Comparison of ENCODE assay signal across 37 cellular contexts in genomic region chr6:79518850-79519249, GRCh38. TPM values are rescaled to one million over a fixed set of nuclear protein-coding genes. Genes with fewer than 3 reads are reported as not detected.
"Had no signal": no experiment of that assay in that cellular context is flagged by ENCODE, and none has a peak within 500 bp of the region (broad histone marks: within the 10 kb centered on the region; RNA-seq: fewer than 3 reads in every experiment).

No MANE protein-coding gene starts in this region.

- H3K4me3 Mint-ChIP-seq: activated B cell treated with CpG ODN at 0.5 μM for 24 hours; activated CD4-positive, alpha-beta memory T cell treated with anti-CD3 and anti-CD28 coated beads for 36 hours; activated CD8-positive, alpha-beta memory T cell treated with anti-CD3 and anti-CD28 coated beads, Interleukin-2, amount 10 ng/mL, durations not matched to agents 7 days and 5 days; activated CD8-positive, alpha-beta T cell treated with anti-CD3 and anti-CD28 coated beads, Interleukin-2, amount 10 ng/mL, durations not matched to agents 7 days and 5 days; activated naive CD4-positive, alpha-beta T cell treated with anti-CD3 and anti-CD28 coated beads for 36 hours; activated naive CD4-positive, alpha-beta T cell treated with anti-CD3 and anti-CD28 coated beads, Interleukin-2, amount 50 U/mL, for 24 hours; activated naive CD8-positive, alpha-beta T cell treated with anti-CD3 and anti-CD28 coated beads for 36 hours; activated naive CD8-positive, alpha-beta T cell treated with anti-CD3 and anti-CD28 coated beads, Interleukin-2, amount 50 U/mL, for 24 hours; activated T-helper 1 cell treated with anti-CD3 and anti-CD28 coated beads, Interleukin-12 subunit alpha, Interleukin-12 subunit beta, Interleukin-2, Interleukin-4 antibody, amounts not matched to agents 30 ng/mL and 10 ng/mL and 1 ng/mL, durations not matched to agents 14 hours and 24 hours and 36 hours; brain; dendritic cell treated with granulocyte-macrophage colony-stimulating factor and Interleukin-4, amounts not matched to agents 40 ng/mL and 50 ng/mL, for 4 days; endodermal cell; T-helper 17 cell; T-helper 2 cell treated with Interferon-gamma antibody and Interleukin-4, amounts not matched to agents 5 μg/mL and 100 μg/mL, for 36 hours had no signal

- DNase-seq: activated B cell treated with CpG ODN at 0.5 μM for 24 hours; activated CD4-positive, alpha-beta memory T cell treated with anti-CD3 and anti-CD28 coated beads for 36 hours; activated CD4-positive, alpha-beta T cell treated with anti-CD3 and anti-CD28 coated beads for 48 hours; activated CD8-positive, alpha-beta memory T cell treated with anti-CD3 and anti-CD28 coated beads, Interleukin-2, amount 10 ng/mL, durations not matched to agents 7 days and 5 days; activated CD8-positive, alpha-beta memory T cell treated with anti-CD3 and anti-CD28 coated beads, Interleukin-2, amount 50 U/mL, for 4 hours; activated CD8-positive, alpha-beta T cell treated with anti-CD3 and anti-CD28 coated beads, Interleukin-2, amount 10 ng/mL, durations not matched to agents 7 days and 5 days; activated effector memory CD4-positive, alpha-beta T cell treated with anti-CD3 and anti-CD28 coated beads, Interleukin-2, amount 50 U/mL, for 16 hours; activated naive CD4-positive, alpha-beta T cell treated with anti-CD3 and anti-CD28 coated beads for 36 hours; activated naive CD8-positive, alpha-beta T cell treated with anti-CD3 and anti-CD28 coated beads for 36 hours; activated naive CD8-positive, alpha-beta T cell treated with anti-CD3 and anti-CD28 coated beads, Interleukin-2, amount 50 U/mL, for 24 hours; activated T-cell treated with anti-CD3 and anti-CD28 coated beads, Interleukin-2, amount 50 U/mL, for 1 hour; activated T-cell treated with anti-CD3 and anti-CD28 coated beads, Interleukin-2, amount 50 U/mL, for 48 hours; adrenal gland; central memory CD4-positive, alpha-beta T cell; cerebellar nuclear complex; colonic mucosa; dorsolateral prefrontal cortex; effector memory CD4-positive, alpha-beta T cell; endodermal cell; esophagus squamous epithelium; foreskin melanocyte; head of caudate nucleus; T-helper 1 cell; T-helper 17 cell; T1000; WERI-Rb-1 had no signal

- H3K4me1 Mint-ChIP-seq: activated B cell treated with CpG ODN at 0.5 μM for 24 hours; activated CD8-positive, alpha-beta memory T cell treated with anti-CD3 and anti-CD28 coated beads, Interleukin-2, amount 10 ng/mL, durations not matched to agents 7 days and 5 days; activated naive CD4-positive, alpha-beta T cell treated with anti-CD3 and anti-CD28 coated beads, Interleukin-2, amount 50 U/mL, for 24 hours; activated naive CD8-positive, alpha-beta T cell treated with anti-CD3 and anti-CD28 coated beads for 36 hours; activated naive CD8-positive, alpha-beta T cell treated with anti-CD3 and anti-CD28 coated beads, Interleukin-2, amount 50 U/mL, for 24 hours; T-helper 17 cell had no signal

- H3K36me3 Mint-ChIP-seq: activated CD4-positive, alpha-beta memory T cell treated with anti-CD3 and anti-CD28 coated beads for 36 hours; activated CD8-positive, alpha-beta memory T cell treated with anti-CD3 and anti-CD28 coated beads, Interleukin-2, amount 10 ng/mL, durations not matched to agents 7 days and 5 days; activated naive CD4-positive, alpha-beta T cell treated with anti-CD3 and anti-CD28 coated beads, Interleukin-2, amount 50 U/mL, for 24 hours; activated naive CD8-positive, alpha-beta T cell treated with anti-CD3 and anti-CD28 coated beads for 36 hours had no signal

- H3K9me3 Mint-ChIP-seq: activated B cell treated with CpG ODN at 0.5 μM for 24 hours; activated CD4-positive, alpha-beta memory T cell treated with anti-CD3 and anti-CD28 coated beads for 36 hours; activated naive CD4-positive, alpha-beta T cell treated with anti-CD3 and anti-CD28 coated beads for 36 hours; activated naive CD4-positive, alpha-beta T cell treated with anti-CD3 and anti-CD28 coated beads, Interleukin-2, amount 50 U/mL, for 24 hours; activated naive CD8-positive, alpha-beta T cell treated with anti-CD3 and anti-CD28 coated beads for 36 hours; activated naive CD8-positive, alpha-beta T cell treated with anti-CD3 and anti-CD28 coated beads, Interleukin-2, amount 50 U/mL, for 24 hours; activated T-helper 1 cell treated with anti-CD3 and anti-CD28 coated beads, Interleukin-12 subunit alpha, Interleukin-12 subunit beta, Interleukin-2, Interleukin-4 antibody, amounts not matched to agents 30 ng/mL and 10 ng/mL and 1 ng/mL, durations not matched to agents 14 hours and 24 hours and 36 hours; activated T-helper 2 cell treated with anti-CD3 and anti-CD28 coated beads, Interferon-gamma antibody, Interleukin-2, Interleukin-4, amounts not matched to agents 10 μg/mL and 5 μg/mL and 100 μg/mL, durations not matched to agents 14 hours and 24 hours and 36 hours; dendritic cell treated with granulocyte-macrophage colony-stimulating factor and Interleukin-4, amounts not matched to agents 40 ng/mL and 50 ng/mL, for 4 days; endodermal cell; T-helper 2 cell treated with Interferon-gamma antibody and Interleukin-4, amounts not matched to agents 5 μg/mL and 100 μg/mL, for 36 hours had no signal

- ATAC-seq: activated CD4-positive, CD25-positive, alpha-beta regulatory T cell treated with anti-CD3 and anti-CD28 coated beads, Interleukin-2, amount 50 U/mL, for 24 hours; activated CD8-positive, alpha-beta memory T cell treated with anti-CD3 and anti-CD28 coated beads, Interleukin-2, amount 10 ng/mL, durations not matched to agents 7 days and 5 days; activated CD8-positive, alpha-beta T cell treated with anti-CD3 and anti-CD28 coated beads, Interleukin-2, amount 10 ng/mL, durations not matched to agents 7 days and 5 days; activated naive CD8-positive, alpha-beta T cell treated with anti-CD3 and anti-CD28 coated beads, Interleukin-2, amount 50 U/mL, for 24 hours; gastroesophageal sphincter; T-helper 17 cell had no signal

- H3K27ac ChIP-seq: adrenal gland, ascending aorta, breast epithelium, cardiac muscle cell, colonic mucosa, dorsolateral prefrontal cortex, esophagus squamous epithelium, gastroesophageal sphincter, WERI-Rb-1 had no signal

- H3K27ac Mint-ChIP-seq: activated B cell treated with CpG ODN at 0.5 μM for 24 hours; activated CD4-positive, alpha-beta memory T cell treated with anti-CD3 and anti-CD28 coated beads for 36 hours; activated CD8-positive, alpha-beta memory T cell treated with anti-CD3 and anti-CD28 coated beads, Interleukin-2, amount 10 ng/mL, durations not matched to agents 7 days and 5 days; activated CD8-positive, alpha-beta T cell treated with anti-CD3 and anti-CD28 coated beads, Interleukin-2, amount 10 ng/mL, durations not matched to agents 7 days and 5 days; activated naive CD4-positive, alpha-beta T cell treated with anti-CD3 and anti-CD28 coated beads for 36 hours; activated naive CD4-positive, alpha-beta T cell treated with anti-CD3 and anti-CD28 coated beads, Interleukin-2, amount 50 U/mL, for 24 hours; activated naive CD8-positive, alpha-beta T cell treated with anti-CD3 and anti-CD28 coated beads for 36 hours; activated naive CD8-positive, alpha-beta T cell treated with anti-CD3 and anti-CD28 coated beads, Interleukin-2, amount 50 U/mL, for 24 hours; activated T-helper 1 cell treated with anti-CD3 and anti-CD28 coated beads, Interleukin-12 subunit alpha, Interleukin-12 subunit beta, Interleukin-2, Interleukin-4 antibody, amounts not matched to agents 30 ng/mL and 10 ng/mL and 1 ng/mL, durations not matched to agents 14 hours and 24 hours and 36 hours; activated T-helper 2 cell treated with anti-CD3 and anti-CD28 coated beads, Interferon-gamma antibody, Interleukin-2, Interleukin-4, amounts not matched to agents 10 μg/mL and 5 μg/mL and 100 μg/mL, durations not matched to agents 14 hours and 24 hours and 36 hours; brain; dendritic cell treated with granulocyte-macrophage colony-stimulating factor and Interleukin-4, amounts not matched to agents 40 ng/mL and 50 ng/mL, for 4 days; endodermal cell; T-helper 17 cell; T-helper 2 cell treated with Interferon-gamma antibody and Interleukin-4, amounts not matched to agents 5 μg/mL and 100 μg/mL, for 36 hours had no signal

- H3K27me3 Mint-ChIP-seq: activated B cell treated with CpG ODN at 0.5 μM for 24 hours; activated CD4-positive, alpha-beta memory T cell treated with anti-CD3 and anti-CD28 coated beads for 36 hours; activated CD8-positive, alpha-beta memory T cell treated with anti-CD3 and anti-CD28 coated beads, Interleukin-2, amount 10 ng/mL, durations not matched to agents 7 days and 5 days; activated naive CD8-positive, alpha-beta T cell treated with anti-CD3 and anti-CD28 coated beads for 36 hours; activated naive CD8-positive, alpha-beta T cell treated with anti-CD3 and anti-CD28 coated beads, Interleukin-2, amount 50 U/mL, for 24 hours; brain; dendritic cell treated with granulocyte-macrophage colony-stimulating factor and Interleukin-4, amounts not matched to agents 40 ng/mL and 50 ng/mL, for 4 days; T-helper 17 cell had no signal

- H3K4me3 ChIP-seq: adrenal gland, ascending aorta, breast epithelium, cardiac muscle cell, colonic mucosa, dorsolateral prefrontal cortex, esophagus squamous epithelium, gastroesophageal sphincter had no signal

RNA-seq across cellular contexts. Expression of gene LCA5, which starts 18.4 kb away (rescaled TPM):
- total RNA-seq: activated CD8-positive, alpha-beta T cell treated with anti-CD3 and anti-CD28 coated beads, Interleukin-2, amount 10 ng/mL, durations not matched to agents 7 days and 5 days had no signal
